11 cellular contexts compared by ENCODE assay signal in the genomic region with DNA sequence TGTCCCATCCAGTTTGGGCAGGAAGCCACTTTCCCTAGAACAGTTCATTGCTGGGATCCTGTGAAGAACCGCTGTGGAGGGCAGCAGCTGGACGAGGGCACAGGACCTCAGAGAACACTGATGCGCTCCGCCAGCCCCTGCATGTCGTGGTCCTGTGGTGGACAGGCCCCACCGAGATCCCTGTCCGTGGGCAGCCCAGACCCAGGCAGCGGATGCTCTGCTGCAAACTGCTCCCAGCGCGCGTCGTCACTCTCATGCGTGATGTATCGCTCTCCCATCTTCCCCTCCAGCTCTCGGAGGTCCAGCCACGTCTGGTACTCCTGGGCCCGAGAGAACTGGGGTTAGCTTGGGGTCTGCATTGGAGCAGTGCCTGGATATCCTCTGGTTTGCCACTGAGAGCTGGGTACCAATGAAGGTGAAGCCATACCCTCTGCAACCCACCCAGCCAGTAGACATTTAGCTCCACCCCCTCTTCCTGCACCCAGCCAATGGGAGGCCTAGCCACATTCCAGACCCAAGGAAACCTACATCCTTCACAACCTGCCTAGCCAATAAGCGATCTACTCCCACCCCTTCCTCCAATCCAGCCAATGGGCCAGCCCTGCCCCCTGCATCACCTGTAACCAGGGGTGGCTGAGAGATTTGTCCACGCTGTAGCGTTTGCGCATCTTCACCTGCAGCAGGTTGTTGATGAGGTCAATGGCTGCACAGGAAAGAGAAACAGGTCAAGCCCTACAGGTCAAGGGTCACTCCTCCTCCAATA. TPM values are rescaled to one million over a fixed set of nuclear protein-coding genes. Genes with fewer than 3 reads are reported as not detected.
DNase-seq lines count a peak whose midpoint lies in the region; ATAC-seq and TF ChIP-seq lines count a peak whose summit lies in the region.
"Had no signal": no experiment of that assay in that cellular context is flagged by ENCODE, and none has a peak within 500 bp of the region (broad histone marks: within the 10 kb centered on the region; RNA-seq: fewer than 3 reads in every experiment).

No MANE protein-coding gene starts in this region.

- no peaks in the 10 kb centered on the region for H3K4me1 ChIP-seq in aorta (ENCODE audit: control insufficient read depth in 1 of 2, insufficient read depth in 2 of 2, low read length in 2 of 2)
- H3K4me1 ChIP-seq: HAP-1 had no signal

- H3K27me3 ChIP-seq in aorta (ENCODE audit: control insufficient read depth in 1 of 2, insufficient read depth in 2 of 2, low read length in 1 of 2), result no peaks in the 10 kb centered on the region

- intact Hi-C loops in left cardiac atrium (cut with DNase I) (no loop called here), Right ventricle myocardium inferior (cut with DNase I) (no loop called here), aorta (cut with DNase I) (no loop called here)

- ATAC-seq in left cardiac atrium, result peak; percentile 47 to 53
- no peak for ATAC-seq in Right ventricle myocardium inferior
- ATAC-seq in aorta (ENCODE audit: low FRiP score), result peak; percentile 21
- ATAC-seq in GM18505 (IDR thresholded peaks at IDR 0.05; ENCODE audit: unreplicated experiment), result no peak
- no peak for ATAC-seq in GM18511 (IDR thresholded peaks at IDR 0.05; ENCODE audit: unreplicated experiment)
- no peak for ATAC-seq in HG02938 (IDR thresholded peaks at IDR 0.05; ENCODE audit: unreplicated experiment)

- no peak overlapping the region for H3K27ac ChIP-seq in aorta (ENCODE audit: low read depth in 1 of 2, low read length in 2 of 2)

- TF ChIP-seq POLR2A in GM18505 (IDR thresholded peaks at IDR 0.05; ENCODE audit: borderline replicate concordance, extremely low read depth, insufficient read depth, insufficient read length), result no peak

- DNase-seq in left cardiac atrium (no peak), Right ventricle myocardium inferior (ENCODE audit: missing footprints) (no peak), NCI-H526 treated with DMSO at 0.1 percent for 48 hours (lab: John Stamatoyannopoulos, UW) (peak; percentile 90), epithelial cell of esophagus (ENCODE audit: low read depth) (peak; percentile 50), aorta (no peak)
- DNase-seq: C1 segment of cervical spinal cord, NCI-H1436 had no signal

- peaks cover 0 to 7% of the 10 kb centered on the region in 2 donors for H3K36me3 ChIP-seq in aorta (ENCODE audit: control insufficient read depth in 1 of 2, insufficient read depth in 2 of 2, low read length in 1 of 2)

- TF ChIP-seq CTCF in epithelial cell of esophagus (IDR thresholded peaks at IDR 0.05; ENCODE audit: insufficient read depth, low read depth, low read length, missing control alignments), result no peak

- H3K4me3 ChIP-seq in epithelial cell of esophagus (ENCODE audit: low read length) (no peak overlapping the region), aorta (ENCODE audit: low read length in 2 of 2) (no peak overlapping the region)
- H3K4me3 ChIP-seq: HAP-1 had no signal

- no peaks in the 10 kb centered on the region for H3K9me3 ChIP-seq in aorta (ENCODE audit: control insufficient read depth, low read length)
- H3K9me3 ChIP-seq: HAP-1 had no signal

- WGBS in aorta, 2 donors, result 87 to 91% methylated on average over 21 of the region's 21 CpGs

RNA-seq across cellular contexts. Expression of a gene that starts 13.6 kb away (rescaled TPM):
- total RNA-seq in left cardiac atrium, result 10 to 100 TPM; 15.1 to 15.4 TPM
- total RNA-seq in Right ventricle myocardium inferior, result 14.1 TPM
- 100 to 1,000 TPM in 1 of 2 donors, 10 to 100 TPM in 1; 84.1 to 216 TPM for total RNA-seq in aorta
- polyA plus RNA-seq in aorta, result 10 to 100 TPM; 24.4 to 47.0 TPM

RNA-seq across cellular contexts. Expression of a gene that starts 38.6 kb away (rescaled TPM):
- total RNA-seq in left cardiac atrium (1 to 10 TPM in 1 of 2 donors, not detected in 1; 5.2 TPM), Right ventricle myocardium inferior (not detected), aorta (1 to 10 TPM; 3.0 to 4.5 TPM)
- not detected for polyA plus RNA-seq in aorta

RNA-seq across cellular contexts. Expression of a gene that starts 42.3 kb away (rescaled TPM):
- total RNA-seq in left cardiac atrium, result 10 to 100 TPM; 14.9 to 18.0 TPM
- 9.6 TPM for total RNA-seq in Right ventricle myocardium inferior
- 10 to 100 TPM; 42.2 to 62.6 TPM for total RNA-seq in aorta
- polyA plus RNA-seq in aorta, result 10 to 100 TPM; 15.3 to 79.2 TPM

RNA-seq across cellular contexts. Expression of a gene that starts 49.7 kb away (rescaled TPM):
- total RNA-seq in left cardiac atrium (10 to 100 TPM in 1 of 2 donors, 1 to 10 TPM in 1; 5.5 to 14.8 TPM), Right ventricle myocardium inferior (3.8 TPM), aorta (10 to 100 TPM; 70.4 to 70.8 TPM)
- polyA plus RNA-seq in aorta, result 100 to 1,000 TPM in 1 of 2 donors, 10 to 100 TPM in 1; 17.3 to 119 TPM

Comparison
In these comparisons a context has a peak if more than half of its experiments do, and no peak if none do; other contexts are left out.
1. ATAC-seq: peak in left cardiac atrium (2 of 2) and aorta (single experiment); none in Right ventricle myocardium inferior (single experiment), GM18505 (single experiment), GM18511 (single experiment) and HG02938 (single experiment).
2. DNase-seq: peak in NCI-H526 treated with DMSO at 0.1 percent for 48 hours (single experiment) and epithelial cell of esophagus (single experiment); none in left cardiac atrium (single experiment), Right ventricle myocardium inferior (single experiment) and aorta (0 of 2).